In the genomic region with DNA sequence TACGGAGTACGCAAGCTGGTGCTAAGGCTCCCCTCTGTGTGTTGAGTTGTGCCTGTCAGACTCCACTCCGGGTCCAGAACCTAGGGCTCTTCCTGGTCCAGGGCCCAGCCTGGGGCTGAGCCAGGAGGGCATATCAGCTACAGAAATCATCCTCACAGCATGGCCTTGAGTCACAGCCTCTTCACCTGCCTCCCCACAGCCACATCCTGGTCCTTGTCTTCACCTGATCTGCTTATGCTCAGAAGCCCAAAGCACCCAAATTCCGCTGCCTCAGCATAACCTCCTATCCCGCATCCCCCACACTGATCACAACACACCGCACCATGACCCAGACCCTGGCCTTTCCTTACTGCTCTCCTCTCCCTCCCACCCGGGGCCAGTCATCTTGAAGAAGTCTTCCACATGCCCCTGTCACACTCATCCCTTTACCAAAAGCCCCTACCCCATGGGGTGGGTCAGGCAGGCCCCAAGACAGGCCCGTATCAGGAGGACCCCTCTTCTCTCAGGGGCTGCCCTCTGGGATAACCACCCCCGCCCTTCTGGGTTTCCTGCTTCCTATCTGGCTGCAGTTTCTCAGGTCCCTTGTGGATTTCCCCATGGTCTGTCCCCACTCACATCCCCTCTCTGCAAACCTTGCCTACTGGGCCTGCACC, we compare ENCODE assay signal across 11 cellular contexts. TPM values are rescaled to one million over a fixed set of nuclear protein-coding genes. Genes with fewer than 3 reads are reported as not detected.
DNase-seq lines count a peak whose midpoint lies in the region; ATAC-seq and TF ChIP-seq lines count a peak whose summit lies in the region.
"Had no signal": no experiment of that assay in that cellular context is flagged by ENCODE, and none has a peak within 500 bp of the region (broad histone marks: within the 10 kb centered on the region; RNA-seq: fewer than 3 reads in every experiment).

No MANE protein-coding gene starts in this region.

- H3K27me3 ChIP-seq in colonic mucosa: no peaks in the 10 kb centered on the region
- H3K27me3 ChIP-seq: ascending aorta had no signal

- no peaks in the 10 kb centered on the region for H3K36me3 ChIP-seq in colonic mucosa
- H3K36me3 ChIP-seq: ascending aorta had no signal

- no peak overlapping the region for H3K9ac ChIP-seq in colonic mucosa (ENCODE audit: low read depth in 2 of 2, low read length in 2 of 2)

- H3K27me3 Mint-ChIP-seq in activated CD4-positive, alpha-beta T cell treated with anti-CD3 and anti-CD28 coated beads, Interleukin-2, amount 10 ng/mL, durations not matched to agents 24 days and 14 days: peaks cover 2% of the 10 kb centered on the region

- no peak overlapping the region for H3K4me3 ChIP-seq in colonic mucosa
- H3K4me3 ChIP-seq: ascending aorta had no signal

- TF ChIP-seq CTCF in colonic mucosa (IDR thresholded peaks at IDR 0.05): no peak

- no peak for ATAC-seq in sciatic nerve
- ATAC-seq in GM19351 (IDR thresholded peaks at IDR 0.05; ENCODE audit: unreplicated experiment): no peak
- ATAC-seq: stimulated activated naive CD8-positive, alpha-beta T cell treated with anti-CD3 and anti-CD28 coated beads, Interleukin-15, amount 100 ng/mL, for 72 hours had no signal

- no peaks in the 10 kb centered on the region for H3K36me3 Mint-ChIP-seq in activated CD4-positive, alpha-beta T cell treated with anti-CD3 and anti-CD28 coated beads, Interleukin-2, amount 10 ng/mL, durations not matched to agents 24 days and 14 days (ENCODE audit: low read depth)

- no peak overlapping the region for H3K4me3 Mint-ChIP-seq in activated CD4-positive, alpha-beta T cell treated with anti-CD3 and anti-CD28 coated beads, Interleukin-2, amount 10 ng/mL, durations not matched to agents 24 days and 14 days
- H3K4me3 Mint-ChIP-seq: stimulated activated naive CD8-positive, alpha-beta T cell treated with anti-CD3 and anti-CD28 coated beads, Interleukin-15, amount 100 ng/mL, for 72 hours had no signal

- H3K4me1 Mint-ChIP-seq in activated CD4-positive, alpha-beta T cell treated with anti-CD3 and anti-CD28 coated beads, Interleukin-2, amount 10 ng/mL, durations not matched to agents 24 days and 14 days: peaks cover 65% of the 10 kb centered on the region

- H3K27ac ChIP-seq in colonic mucosa: no peak overlapping the region
- H3K27ac ChIP-seq: ascending aorta had no signal

- in situ Hi-C loops in G401 (cut with HindIII; ENCODE audit: low sequenced_read_pairs): no loop called here

- intact Hi-C loops in activated CD4-positive, alpha-beta T cell treated with anti-CD3 and anti-CD28 coated beads, Interleukin-2, amount 10 ng/mL, durations not matched to agents 24 days and 14 days (cut with micrococcal nuclease): no loop called here
- intact Hi-C loops in colonic mucosa (cut with DNase I) (no loop called here), sciatic nerve (cut with DNase I) (no loop called here)

- no peaks in the 10 kb centered on the region for H3K9me3 Mint-ChIP-seq in activated CD4-positive, alpha-beta T cell treated with anti-CD3 and anti-CD28 coated beads, Interleukin-2, amount 10 ng/mL, durations not matched to agents 24 days and 14 days
- H3K9me3 Mint-ChIP-seq: stimulated activated naive CD8-positive, alpha-beta T cell treated with anti-CD3 and anti-CD28 coated beads, Interleukin-15, amount 100 ng/mL, for 72 hours had no signal

- DNase-seq in G401 (ENCODE audit: low spot score): peak; percentile 87
- peak; percentile 76 for DNase-seq in activated CD4-positive, alpha-beta T cell treated with anti-CD3 and anti-CD28 coated beads, Interleukin-2, amount 10 ng/mL, durations not matched to agents 24 days and 14 days
- DNase-seq in colonic mucosa: peak; percentile 16
- DNase-seq in sciatic nerve (ENCODE audit: low spot score): peak; percentile 43
- DNase-seq in NCI-H510A treated with DMSO at 0.1 percent for 48 hours (lab: John Stamatoyannopoulos, UW): no peak
- DNase-seq in HUDEP-2 (lab: John Stamatoyannopoulos, UW; ENCODE audit: unreplicated experiment in 76 of 76): no peak
- DNase-seq in NCI-H446 treated with DMSO at 0.1 percent for 48 hours (lab: John Stamatoyannopoulos, UW): no peak
- DNase-seq: NCI-H187 had no signal

- peak overlapping the region; percentile 10 for H3K27ac Mint-ChIP-seq in activated CD4-positive, alpha-beta T cell treated with anti-CD3 and anti-CD28 coated beads, Interleukin-2, amount 10 ng/mL, durations not matched to agents 24 days and 14 days
- H3K27ac Mint-ChIP-seq: stimulated activated naive CD8-positive, alpha-beta T cell treated with anti-CD3 and anti-CD28 coated beads, Interleukin-15, amount 100 ng/mL, for 72 hours had no signal

- no peaks in the 10 kb centered on the region for H3K9me3 ChIP-seq in colonic mucosa
- H3K9me3 ChIP-seq: ascending aorta had no signal

- no peaks in the 10 kb centered on the region for H3K4me1 ChIP-seq in colonic mucosa
- H3K4me1 ChIP-seq: ascending aorta had no signal

RNA-seq across cellular contexts. Expression of a gene that starts 1.3 kb away (rescaled TPM):
- not detected in 2 replicates for total RNA-seq in G401 (2014; rRNA removed; shearing (Covaris generic))
- 67.7 and 71.3 TPM in 2 replicates for total RNA-seq in activated CD4-positive, alpha-beta T cell treated with anti-CD3 and anti-CD28 coated beads, Interleukin-2, amount 10 ng/mL, durations not matched to agents 24 days and 14 days
- total RNA-seq in colonic mucosa (under 1 TPM in 1 of 2 donors, not detected in 1; 0.25 TPM), sciatic nerve (not detected)
- total RNA-seq: ascending aorta had no signal

RNA-seq across cellular contexts. Expression of a gene that starts 14.4 kb away (rescaled TPM):
- not detected in 2 replicates for total RNA-seq in G401 (2014; rRNA removed; shearing (Covaris generic))
- 1,084 and 1,122 TPM in 2 replicates for total RNA-seq in activated CD4-positive, alpha-beta T cell treated with anti-CD3 and anti-CD28 coated beads, Interleukin-2, amount 10 ng/mL, durations not matched to agents 24 days and 14 days
- total RNA-seq in colonic mucosa: under 1 TPM in 1 of 2 donors, not detected in 1; 0.67 TPM
- total RNA-seq in sciatic nerve: not detected
- total RNA-seq: ascending aorta had no signal

RNA-seq across cellular contexts. Expression of a gene that starts 47.7 kb away (rescaled TPM):
- total RNA-seq in G401 (2014; rRNA removed; shearing (Covaris generic)): 7.3 TPM in 1 of 2 replicates, not detected in the other
- 36.9 and 39.6 TPM in 2 replicates for total RNA-seq in activated CD4-positive, alpha-beta T cell treated with anti-CD3 and anti-CD28 coated beads, Interleukin-2, amount 10 ng/mL, durations not matched to agents 24 days and 14 days
- total RNA-seq in colonic mucosa: under 1 TPM; 0.25 to 0.93 TPM
- 3.3 TPM for total RNA-seq in sciatic nerve

Comparison
In these comparisons a context has a peak if more than half of its experiments do, and no peak if none do; other contexts are left out.
1. DNase-seq: peak in G401 (single experiment), activated CD4-positive, alpha-beta T cell treated with anti-CD3 and anti-CD28 coated beads, Interleukin-2, amount 10 ng/mL, durations not matched to agents 24 days and 14 days (single experiment), colonic mucosa (single experiment) and sciatic nerve (single experiment); none in NCI-H510A treated with DMSO at 0.1 percent for 48 hours (single experiment), HUDEP-2 (0 of 76) and NCI-H446 treated with DMSO at 0.1 percent for 48 hours (single experiment).
2. RNA of a gene that starts 1.3 kb away (total RNA-seq): 67.7 to 71.3 TPM in activated CD4-positive, alpha-beta T cell treated with anti-CD3 and anti-CD28 coated beads, Interleukin-2, amount 10 ng/mL, durations not matched to agents 24 days and 14 days; 0.25 TPM in colonic mucosa, not detected in G401 and not detected in sciatic nerve (single experiment); every median in the first group is over 10 times any median in the second.
3. RNA of a gene that starts 14.4 kb away (total RNA-seq): 1,084 to 1,122 TPM in activated CD4-positive, alpha-beta T cell treated with anti-CD3 and anti-CD28 coated beads, Interleukin-2, amount 10 ng/mL, durations not matched to agents 24 days and 14 days; 0.67 TPM in colonic mucosa, not detected in G401 and not detected in sciatic nerve (single experiment); every median in the first group is over 100 times any median in the second.